In the genomic region with DNA sequence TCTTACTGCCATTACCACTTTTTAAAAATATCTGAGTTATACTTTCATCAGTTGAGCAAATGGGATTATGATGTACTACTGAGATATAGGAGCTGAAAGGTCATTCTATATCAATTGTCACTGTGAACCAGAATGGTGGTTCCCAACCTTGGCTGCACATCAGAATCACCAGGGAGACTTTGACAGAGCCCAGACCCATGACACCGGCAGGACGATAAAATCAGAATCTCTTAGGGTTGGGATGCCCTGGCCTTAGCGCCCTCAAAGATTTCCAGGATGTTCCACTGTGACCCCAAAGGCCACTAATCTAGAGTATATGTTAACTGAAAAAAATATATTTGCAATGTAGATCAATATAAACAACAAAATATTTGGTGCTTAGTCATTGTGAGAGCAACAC, we compare ENCODE assay signal across 1 cellular context.
TF ChIP-seq lines count a peak whose summit lies in the region.

No MANE protein-coding gene starts in this region.

TF ChIP-seq in SK-N-SH treated with all-trans-retinoic acid at 6 μM for 48 hours, 23 proteins besides CTCF, POLR2A, EP300 and RAD21 (continued from another document):
- TF ChIP-seq, protein P1, sequence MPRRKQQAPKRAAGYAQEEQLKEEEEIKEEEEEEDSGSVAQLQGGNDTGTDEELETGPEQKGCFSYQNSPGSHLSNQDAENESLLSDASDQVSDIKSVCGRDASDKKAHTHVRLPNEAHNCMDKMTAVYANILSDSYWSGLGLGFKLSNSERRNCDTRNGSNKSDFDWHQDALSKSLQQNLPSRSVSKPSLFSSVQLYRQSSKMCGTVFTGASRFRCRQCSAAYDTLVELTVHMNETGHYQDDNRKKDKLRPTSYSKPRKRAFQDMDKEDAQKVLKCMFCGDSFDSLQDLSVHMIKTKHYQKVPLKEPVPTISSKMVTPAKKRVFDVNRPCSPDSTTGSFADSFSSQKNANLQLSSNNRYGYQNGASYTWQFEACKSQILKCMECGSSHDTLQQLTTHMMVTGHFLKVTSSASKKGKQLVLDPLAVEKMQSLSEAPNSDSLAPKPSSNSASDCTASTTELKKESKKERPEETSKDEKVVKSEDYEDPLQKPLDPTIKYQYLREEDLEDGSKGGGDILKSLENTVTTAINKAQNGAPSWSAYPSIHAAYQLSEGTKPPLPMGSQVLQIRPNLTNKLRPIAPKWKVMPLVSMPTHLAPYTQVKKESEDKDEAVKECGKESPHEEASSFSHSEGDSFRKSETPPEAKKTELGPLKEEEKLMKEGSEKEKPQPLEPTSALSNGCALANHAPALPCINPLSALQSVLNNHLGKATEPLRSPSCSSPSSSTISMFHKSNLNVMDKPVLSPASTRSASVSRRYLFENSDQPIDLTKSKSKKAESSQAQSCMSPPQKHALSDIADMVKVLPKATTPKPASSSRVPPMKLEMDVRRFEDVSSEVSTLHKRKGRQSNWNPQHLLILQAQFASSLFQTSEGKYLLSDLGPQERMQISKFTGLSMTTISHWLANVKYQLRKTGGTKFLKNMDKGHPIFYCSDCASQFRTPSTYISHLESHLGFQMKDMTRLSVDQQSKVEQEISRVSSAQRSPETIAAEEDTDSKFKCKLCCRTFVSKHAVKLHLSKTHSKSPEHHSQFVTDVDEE (CRISPR knock-in tag; IDR thresholded peaks at IDR 0.05), result no peak
- TF ChIP-seq ZNF70 (CRISPR knock-in tag; IDR thresholded peaks at IDR 0.05) (no peak), ZNF8 (CRISPR knock-in tag; IDR thresholded peaks at IDR 0.05) (no peak)
- TF ChIP-seq, protein P2, sequence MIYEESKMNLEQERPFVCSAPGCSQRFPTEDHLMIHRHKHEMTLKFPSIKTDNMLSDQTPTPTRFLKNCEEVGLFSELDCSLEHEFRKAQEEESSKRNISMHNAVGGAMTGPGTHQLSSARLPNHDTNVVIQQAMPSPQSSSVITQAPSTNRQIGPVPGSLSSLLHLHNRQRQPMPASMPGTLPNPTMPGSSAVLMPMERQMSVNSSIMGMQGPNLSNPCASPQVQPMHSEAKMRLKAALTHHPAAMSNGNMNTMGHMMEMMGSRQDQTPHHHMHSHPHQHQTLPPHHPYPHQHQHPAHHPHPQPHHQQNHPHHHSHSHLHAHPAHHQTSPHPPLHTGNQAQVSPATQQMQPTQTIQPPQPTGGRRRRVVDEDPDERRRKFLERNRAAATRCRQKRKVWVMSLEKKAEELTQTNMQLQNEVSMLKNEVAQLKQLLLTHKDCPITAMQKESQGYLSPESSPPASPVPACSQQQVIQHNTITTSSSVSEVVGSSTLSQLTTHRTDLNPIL (CRISPR knock-in tag; IDR thresholded peaks at IDR 0.05; ENCODE audit: low read depth), result no peak
